8 cellular contexts compared by ENCODE assay signal in the genomic region with DNA sequence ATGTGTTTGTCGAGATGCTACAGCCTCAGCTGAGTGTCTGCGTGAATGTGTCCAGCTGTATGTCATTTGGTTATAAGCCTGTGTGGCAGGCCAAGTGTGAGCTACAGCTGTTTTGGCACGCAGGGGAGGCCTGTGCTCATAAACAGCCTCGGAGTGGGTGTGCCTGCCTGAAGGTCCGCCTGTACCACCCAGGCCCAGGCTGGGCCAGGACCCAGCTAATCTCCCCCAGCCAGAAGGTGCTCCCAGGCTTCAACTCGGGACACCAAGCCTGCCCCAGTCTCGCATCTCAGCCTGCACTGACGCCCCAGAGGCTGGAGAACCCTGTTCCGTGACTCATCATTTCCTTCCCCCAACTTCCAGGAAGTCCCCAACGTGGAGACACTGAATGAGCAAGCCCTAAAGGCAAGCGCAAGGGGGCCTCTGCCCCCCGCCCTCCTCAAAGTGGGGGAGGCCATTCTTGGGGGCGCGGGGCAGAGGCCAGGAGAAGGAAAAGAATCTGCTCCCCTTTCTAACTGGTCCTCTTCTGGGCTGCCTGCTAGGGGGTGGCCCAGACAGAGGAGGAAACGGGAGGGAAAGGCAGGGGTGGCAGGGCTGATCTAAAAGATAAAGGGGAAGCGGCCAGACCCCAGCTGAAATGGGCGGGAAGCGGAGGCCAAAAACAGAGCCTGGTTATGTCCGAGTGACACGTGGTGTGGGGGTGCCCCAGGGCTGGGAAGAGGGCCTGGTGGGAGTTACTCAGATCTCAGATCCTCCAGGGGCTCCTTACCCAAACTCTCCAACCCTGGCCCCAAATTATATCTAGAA. TPM values are rescaled to one million over a fixed set of nuclear protein-coding genes. Genes with fewer than 3 reads are reported as not detected.
DNase-seq lines count a peak whose midpoint lies in the region; ATAC-seq and TF ChIP-seq lines count a peak whose summit lies in the region.

No MANE protein-coding gene starts in this region.

- H3K27me3 Mint-ChIP-seq in neural crest cell (ENCODE audit: low read depth), result peaks cover 3% of the 10 kb centered on the region

- H3K9me3 Mint-ChIP-seq in neural crest cell, result no peaks in the 10 kb centered on the region

- no peak for TF ChIP-seq CTCF in fibroblast of the aortic adventitia (IDR thresholded peaks at IDR 0.05; ENCODE audit: insufficient read depth, low read length)
- no peak for TF ChIP-seq CTCF in neural crest cell (conservative IDR thresholded peaks at IDR 0.05)

- DNase-seq in GDM1 (lab: John Stamatoyannopoulos, UW) (peak; percentile 63), RPMI8226 (peak; percentile 65), activated T-helper 1 cell treated with Interleukin-2 at 50 U/mL for 16 hours (ENCODE audit: low read depth) (peak; percentile 72), fibroblast of the aortic adventitia (ENCODE audit: low read depth) (peak; percentile 90), neural crest cell (ENCODE audit: low read depth, low spot score) (peak; percentile 40), stromal cell of bone marrow (ENCODE audit: low read depth) (peak; percentile 68)

- H3K4me1 Mint-ChIP-seq in neural crest cell, result peaks cover 49% of the 10 kb centered on the region

- H3K27ac Mint-ChIP-seq in neural crest cell (ENCODE audit: unreplicated experiment), result peak overlapping the region; percentile 98

- H3K4me3 Mint-ChIP-seq in neural crest cell, result peak overlapping the region; percentile 99

- H3K36me3 Mint-ChIP-seq in neural crest cell (ENCODE audit: low read depth), result peaks cover 13% of the 10 kb centered on the region

- ATAC-seq in HG03460 (IDR thresholded peaks at IDR 0.05; ENCODE audit: unreplicated experiment) (peak; percentile 34), GM18873 (IDR thresholded peaks at IDR 0.05; ENCODE audit: low FRiP score, unreplicated experiment) (no peak)

- peak overlapping the region; percentile 96 for H3K4me3 ChIP-seq in fibroblast of the aortic adventitia (ENCODE audit: low read depth, low read length)

RNA-seq across cellular contexts. Expression of a gene that starts 2.0 kb away (rescaled TPM):
- total RNA-seq in fibroblast of the aortic adventitia (ENCODE audit: low replicate concordance), result 84.1 and 158 TPM in 2 replicates
- 131 TPM in 2 replicates for total RNA-seq in neural crest cell

RNA-seq across cellular contexts. Expression of a gene that starts 40.2 kb away (rescaled TPM):
- total RNA-seq in fibroblast of the aortic adventitia (ENCODE audit: low replicate concordance) (45.3 and 45.9 TPM in 2 replicates), neural crest cell (128 and 138 TPM in 2 replicates)

RNA-seq across cellular contexts. Expression of a gene that starts 40.6 kb away (rescaled TPM):
- total RNA-seq in fibroblast of the aortic adventitia (ENCODE audit: low replicate concordance), result 11.8 and 13.2 TPM in 2 replicates
- 31.9 and 38.6 TPM in 2 replicates for total RNA-seq in neural crest cell

Comparison
In these comparisons a context has a peak if more than half of its experiments do, and no peak if none do; other contexts are left out.
1. DNase-seq: peak in every context shown above with its lines; median percentile 90 in fibroblast of the aortic adventitia; 72 in activated T-helper 1 cell treated with Interleukin-2 at 50 U/mL for 16 hours; 68 in stromal cell of bone marrow; 65 in RPMI8226; 63 in GDM1; 40 in neural crest cell.